ENCODE assay signal across 9 cellular contexts in genomic region chr11:102361100-102362021, GRCh38. TPM values are rescaled to one million over a fixed set of nuclear protein-coding genes. Genes with fewer than 3 reads are reported as not detected.
DNase-seq lines count a peak whose midpoint lies in the region; ATAC-seq and TF ChIP-seq lines count a peak whose summit lies in the region.
"Had no signal": no experiment of that assay in that cellular context is flagged by ENCODE, and none has a peak within 500 bp of the region (broad histone marks: within the 10 kb centered on the region; RNA-seq: fewer than 3 reads in every experiment).

No MANE protein-coding gene starts in this region.

- peaks cover 75% of the 10 kb centered on the region for H3K36me3 Mint-ChIP-seq in activated CD8-positive, alpha-beta T cell treated with anti-CD3 and anti-CD28 coated beads for 36 hours (ENCODE audit: low read depth)
- peaks cover 95% of the 10 kb centered on the region for H3K36me3 Mint-ChIP-seq in stimulated activated effector memory CD8-positive, alpha-beta T cell treated with anti-CD3 and anti-CD28 coated beads, Interleukin-12 subunit alpha, Interleukin-12 subunit beta, amount 100 ng/mL, for 72 hours

- CTCF ChIA-PET in activated CD8-positive, alpha-beta T cell treated with anti-CD3 and anti-CD28 coated beads for 36 hours (lab: Charles Lee) = interaction anchor here (0.8 to 2.0 kb wide), 5 partner anchors 12 to 252 kb away, joined by 3 to 8 read pairs (median 6); no protein-coding TSS in a partner anchor

- intact Hi-C loops in activated CD8-positive, alpha-beta T cell treated with anti-CD3 and anti-CD28 coated beads for 36 hours (cut with micrococcal nuclease) = no loop called here

- DNase-seq in activated CD8-positive, alpha-beta memory T cell treated with anti-CD3 and anti-CD28 coated beads, Interleukin-2, amount 50 U/mL, for 4 hours = peak; percentile 30
- no peak for DNase-seq in activated CD8-positive, alpha-beta memory T cell treated with anti-CD3 and anti-CD28 coated beads, Interleukin-2, amount 50 U/mL, for 48 hours
- DNase-seq in activated CD8-positive, alpha-beta T cell treated with anti-CD3 and anti-CD28 coated beads for 36 hours = peak; percentile 27
- DNase-seq in stimulated activated effector memory CD8-positive, alpha-beta T cell treated with anti-CD3 and anti-CD28 coated beads, Interleukin-12 subunit alpha, Interleukin-12 subunit beta, amount 100 ng/mL, for 72 hours (ENCODE audit: low spot score in 2 of 2) = no peak
- no peak for DNase-seq in kidney glomerular epithelial cell (lab: John Stamatoyannopoulos, UW)
- no peak for DNase-seq in HK-2 (ENCODE audit: unreplicated experiment)
- DNase-seq in substantia nigra (lab: John Stamatoyannopoulos, UW) = no peak
- DNase-seq: stimulated activated CD4-positive, alpha-beta T cell treated with anti-CD3 and anti-CD28 coated beads, Interleukin-4, amount 100 ng/mL, for 24 hours had no signal

- peaks cover 45% of the 10 kb centered on the region for H3K4me1 Mint-ChIP-seq in activated CD8-positive, alpha-beta T cell treated with anti-CD3 and anti-CD28 coated beads for 36 hours (ENCODE audit: low read depth)
- H3K4me1 Mint-ChIP-seq in stimulated activated effector memory CD8-positive, alpha-beta T cell treated with anti-CD3 and anti-CD28 coated beads, Interleukin-12 subunit alpha, Interleukin-12 subunit beta, amount 100 ng/mL, for 72 hours = peaks cover 51% of the 10 kb centered on the region

- no peak for TF ChIP-seq CTCF in activated CD8-positive, alpha-beta T cell treated with anti-CD3 and anti-CD28 coated beads for 36 hours (IDR thresholded peaks at IDR 0.05)

- H3K4me3 Mint-ChIP-seq in activated CD8-positive, alpha-beta T cell treated with anti-CD3 and anti-CD28 coated beads for 36 hours = peak overlapping the region; percentile 18
- H3K4me3 Mint-ChIP-seq in stimulated activated effector memory CD8-positive, alpha-beta T cell treated with anti-CD3 and anti-CD28 coated beads, Interleukin-12 subunit alpha, Interleukin-12 subunit beta, amount 100 ng/mL, for 72 hours = peak overlapping the region; percentile 14

- ATAC-seq in HG03103 (IDR thresholded peaks at IDR 0.05; ENCODE audit: low read depth, unreplicated experiment) = peak; percentile 84
- ATAC-seq in activated CD8-positive, alpha-beta T cell treated with anti-CD3 and anti-CD28 coated beads for 36 hours = peak; percentile 79
- ATAC-seq in stimulated activated effector memory CD8-positive, alpha-beta T cell treated with anti-CD3 and anti-CD28 coated beads, Interleukin-12 subunit alpha, Interleukin-12 subunit beta, amount 100 ng/mL, for 72 hours = peak; percentile 91

- peak overlapping the region; percentile 90 for H3K27ac Mint-ChIP-seq in activated CD8-positive, alpha-beta T cell treated with anti-CD3 and anti-CD28 coated beads for 36 hours
- peak overlapping the region; percentile 75 for H3K27ac Mint-ChIP-seq in stimulated activated effector memory CD8-positive, alpha-beta T cell treated with anti-CD3 and anti-CD28 coated beads, Interleukin-12 subunit alpha, Interleukin-12 subunit beta, amount 100 ng/mL, for 72 hours

- peaks cover 7% of the 10 kb centered on the region for H3K9me3 Mint-ChIP-seq in activated CD8-positive, alpha-beta T cell treated with anti-CD3 and anti-CD28 coated beads for 36 hours
- no peaks in the 10 kb centered on the region for H3K9me3 Mint-ChIP-seq in stimulated activated effector memory CD8-positive, alpha-beta T cell treated with anti-CD3 and anti-CD28 coated beads, Interleukin-12 subunit alpha, Interleukin-12 subunit beta, amount 100 ng/mL, for 72 hours

- H3K27ac ChIP-seq in substantia nigra (ENCODE audit: low read depth, low read length, poor library complexity, severe bottlenecking) = no peak overlapping the region

- POLR2A ChIA-PET in activated CD8-positive, alpha-beta T cell treated with anti-CD3 and anti-CD28 coated beads for 36 hours (lab: Charles Lee) = interaction anchor here (0.7 to 1.0 kb wide), 3 partner anchors 9 to 135 kb away, joined by 3 to 4 read pairs (median 3); no protein-coding TSS in a partner anchor

- H3K27me3 Mint-ChIP-seq in activated CD8-positive, alpha-beta T cell treated with anti-CD3 and anti-CD28 coated beads for 36 hours = no peaks in the 10 kb centered on the region

RNA-seq across cellular contexts. Expression of gene BIRC2, which starts 14.3 kb away (rescaled TPM):
- total RNA-seq in activated CD8-positive, alpha-beta T cell treated with anti-CD3 and anti-CD28 coated beads for 36 hours = 10 to 100 TPM; 29.8 to 32.9 TPM

RNA-seq across cellular contexts. Expression of gene BIRC3, which starts 44.1 kb away (rescaled TPM):
- total RNA-seq in activated CD8-positive, alpha-beta T cell treated with anti-CD3 and anti-CD28 coated beads for 36 hours = 100 to 1,000 TPM; 102 to 108 TPM

Comparison
In these comparisons a context has a peak if more than half of its experiments do, and no peak if none do; other contexts are left out.
1. DNase-seq: peak in activated CD8-positive, alpha-beta memory T cell treated with anti-CD3 and anti-CD28 coated beads, Interleukin-2, amount 50 U/mL, for 4 hours (single experiment) and activated CD8-positive, alpha-beta T cell treated with anti-CD3 and anti-CD28 coated beads for 36 hours (single experiment); none in activated CD8-positive, alpha-beta memory T cell treated with anti-CD3 and anti-CD28 coated beads, Interleukin-2, amount 50 U/mL, for 48 hours (single experiment), stimulated activated effector memory CD8-positive, alpha-beta T cell treated with anti-CD3 and anti-CD28 coated beads, Interleukin-12 subunit alpha, Interleukin-12 subunit beta, amount 100 ng/mL, for 72 hours (0 of 2), kidney glomerular epithelial cell (single experiment), HK-2 (single experiment) and substantia nigra (0 of 49).
2. Peak in every context shown above with its lines, with median percentiles within 50 percentile points of each other: ATAC-seq.